In genomic region chr20:64188682-64189529, GRCh38 we compare ENCODE assay signal across 11 cellular contexts. TPM values are rescaled to one million over a fixed set of nuclear protein-coding genes. Genes with fewer than 3 reads are reported as not detected.
DNase-seq lines count a peak whose midpoint lies in the region; ATAC-seq and TF ChIP-seq lines count a peak whose summit lies in the region.
"Had no signal": no experiment of that assay in that cellular context is flagged by ENCODE, and none has a peak within 500 bp of the region (broad histone marks: within the 10 kb centered on the region; RNA-seq: fewer than 3 reads in every experiment).

No MANE protein-coding gene starts in this region.

- H3K27ac Mint-ChIP-seq in activated T-helper 2 cell treated with anti-CD3 and anti-CD28 coated beads, Interferon-gamma antibody, Interleukin-2, Interleukin-4, amounts not matched to agents 10 μg/mL and 5 μg/mL and 100 μg/mL, durations not matched to agents 14 hours and 24 hours and 36 hours: no peak overlapping the region
- H3K27ac Mint-ChIP-seq: naive thymus-derived CD4-positive, alpha-beta T cell; T-helper 1 cell treated with Interleukin-12 subunit alpha and Interleukin-12 subunit beta and Interleukin-4 antibody, amounts not matched to agents 30 μg/mL and 1 μg/mL, for 36 hours had no signal

- no peak for TF ChIP-seq CTCF in AG10803 (conservative IDR thresholded peaks at IDR 0.05; ENCODE audit: low read length)
- TF ChIP-seq CTCF in VCaP (conservative IDR thresholded peaks at IDR 0.05): no peak

- H3K36me3 ChIP-seq in iPS DF 6.9 (ENCODE audit: control insufficient read depth, insufficient read depth, low read length): no peaks in the 10 kb centered on the region

- DNase-seq in AG10803 (ENCODE audit: low read depth): peak; percentile 29
- peak; percentile 24 for DNase-seq in LHCN-M2 (ENCODE audit: low read depth)
- DNase-seq in iPS DF 6.9 (ENCODE audit: low read depth, low spot score): peak; percentile 64
- DNase-seq in activated T-helper 2 cell treated with anti-CD3 and anti-CD28 coated beads, Interferon-gamma antibody, Interleukin-2, Interleukin-4, amounts not matched to agents 10 μg/mL and 5 μg/mL and 100 μg/mL, durations not matched to agents 14 hours and 24 hours and 36 hours (ENCODE audit: low spot score): no peak
- DNase-seq: BE2C; naive thymus-derived CD4-positive, alpha-beta T cell had no signal

- H3K4me1 Mint-ChIP-seq in activated T-helper 2 cell treated with anti-CD3 and anti-CD28 coated beads, Interferon-gamma antibody, Interleukin-2, Interleukin-4, amounts not matched to agents 10 μg/mL and 5 μg/mL and 100 μg/mL, durations not matched to agents 14 hours and 24 hours and 36 hours (ENCODE audit: low read depth): no peaks in the 10 kb centered on the region

- H3K36me3 Mint-ChIP-seq in activated T-helper 2 cell treated with anti-CD3 and anti-CD28 coated beads, Interferon-gamma antibody, Interleukin-2, Interleukin-4, amounts not matched to agents 10 μg/mL and 5 μg/mL and 100 μg/mL, durations not matched to agents 14 hours and 24 hours and 36 hours (ENCODE audit: low read depth): peaks cover 3% of the 10 kb centered on the region
- H3K36me3 Mint-ChIP-seq: naive thymus-derived CD4-positive, alpha-beta T cell had no signal

- no peak overlapping the region for H3K4me3 ChIP-seq in AG10803 (ENCODE audit: low read length)
- H3K4me3 ChIP-seq in iPS DF 6.9 (ENCODE audit: low read length): no peak overlapping the region

- no peak for ATAC-seq in HG03108 (IDR thresholded peaks at IDR 0.05; ENCODE audit: unreplicated experiment)
- ATAC-seq in GM21723 (IDR thresholded peaks at IDR 0.05; ENCODE audit: unreplicated experiment): no peak
- ATAC-seq in HG02885 (IDR thresholded peaks at IDR 0.05; ENCODE audit: poor library complexity, unreplicated experiment): no peak
- ATAC-seq: naive thymus-derived CD4-positive, alpha-beta T cell had no signal

- H3K4me1 ChIP-seq in iPS DF 6.9 (ENCODE audit: control insufficient read depth, insufficient read depth, low read length): peaks cover 15% of the 10 kb centered on the region

- WGBS in iPS DF 6.9 (ENCODE audit: insufficient coverage, insufficient read length): no CpG with 5 or more reads among the region's 21 CpGs

- H3K27me3 ChIP-seq in iPS DF 6.9 (ENCODE audit: control insufficient read depth, insufficient read depth, low read length): no peaks in the 10 kb centered on the region
- H3K27me3 ChIP-seq: BE2C had no signal

- H3K9me3 ChIP-seq in iPS DF 6.9 (ENCODE audit: control insufficient read depth, insufficient read depth, low read length): no peaks in the 10 kb centered on the region

- no peak overlapping the region for H3K4me3 Mint-ChIP-seq in activated T-helper 2 cell treated with anti-CD3 and anti-CD28 coated beads, Interferon-gamma antibody, Interleukin-2, Interleukin-4, amounts not matched to agents 10 μg/mL and 5 μg/mL and 100 μg/mL, durations not matched to agents 14 hours and 24 hours and 36 hours (ENCODE audit: low read depth)
- H3K4me3 Mint-ChIP-seq: naive thymus-derived CD4-positive, alpha-beta T cell; T-helper 1 cell treated with Interleukin-12 subunit alpha and Interleukin-12 subunit beta and Interleukin-4 antibody, amounts not matched to agents 30 μg/mL and 1 μg/mL, for 36 hours had no signal

- H3K9me3 Mint-ChIP-seq in activated T-helper 2 cell treated with anti-CD3 and anti-CD28 coated beads, Interferon-gamma antibody, Interleukin-2, Interleukin-4, amounts not matched to agents 10 μg/mL and 5 μg/mL and 100 μg/mL, durations not matched to agents 14 hours and 24 hours and 36 hours: peaks cover 9% of the 10 kb centered on the region

- intact Hi-C loops in activated T-helper 2 cell treated with anti-CD3 and anti-CD28 coated beads, Interferon-gamma antibody, Interleukin-2, Interleukin-4, amounts not matched to agents 10 μg/mL and 5 μg/mL and 100 μg/mL, durations not matched to agents 14 hours and 24 hours and 36 hours (cut with micrococcal nuclease): no loop called here

- no peaks in the 10 kb centered on the region for H3K27me3 Mint-ChIP-seq in activated T-helper 2 cell treated with anti-CD3 and anti-CD28 coated beads, Interferon-gamma antibody, Interleukin-2, Interleukin-4, amounts not matched to agents 10 μg/mL and 5 μg/mL and 100 μg/mL, durations not matched to agents 14 hours and 24 hours and 36 hours (ENCODE audit: low read depth)

- H3K27ac ChIP-seq in VCaP (peak overlapping the region; percentile 28; the same call in 1 of the 2 replicates), iPS DF 6.9 (ENCODE audit: low read length) (no peak overlapping the region)

RNA-seq across cellular contexts. Expression of gene MYT1, which starts 24.7 kb away (rescaled TPM):
- total RNA-seq in LHCN-M2 (2014; rRNA removed): not detected in 2 replicates
- polyA plus RNA-seq in LHCN-M2 (2012): not detected
- not detected in 2 replicates for total RNA-seq in activated T-helper 2 cell treated with anti-CD3 and anti-CD28 coated beads, Interferon-gamma antibody, Interleukin-2, Interleukin-4, amounts not matched to agents 10 μg/mL and 5 μg/mL and 100 μg/mL, durations not matched to agents 14 hours and 24 hours and 36 hours
- total RNA-seq: naive thymus-derived CD4-positive, alpha-beta T cell had no signal
- polyA plus RNA-seq: naive thymus-derived CD4-positive, alpha-beta T cell had no signal
